In the genomic region with DNA sequence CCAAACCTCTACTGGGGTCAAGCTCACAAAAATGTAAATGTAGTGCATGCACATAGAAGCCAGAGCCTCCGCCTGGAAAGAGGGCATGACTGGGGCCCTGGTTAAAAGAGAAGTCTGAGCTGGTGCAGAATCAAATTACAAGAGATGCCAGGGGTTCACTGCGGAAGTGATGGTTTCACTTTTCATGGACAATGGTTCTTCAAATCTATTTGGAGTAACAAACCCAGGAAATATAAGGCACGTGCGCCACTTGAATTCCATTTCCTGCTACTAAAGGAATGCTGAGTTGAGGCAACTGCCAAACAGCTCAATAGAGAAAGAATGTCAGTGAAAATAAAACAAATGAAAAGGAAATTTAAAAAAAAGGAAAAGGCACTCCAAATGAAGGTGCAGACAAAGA, we compare ENCODE assay signal across 13 cellular contexts.
DNase-seq lines count a peak whose midpoint lies in the region; ATAC-seq, FAIRE-seq and TF ChIP-seq lines count a peak whose summit lies in the region.
"Had no signal": no experiment of that assay in that cellular context is flagged by ENCODE, and none has a peak within 500 bp of the region (broad histone marks: within the 10 kb centered on the region; RNA-seq: fewer than 3 reads in every experiment).

No MANE protein-coding gene starts in this region.

- TF ChIP-seq CTCF in endothelial cell of umbilical vein (IDR thresholded peaks at IDR 0.05; ENCODE audit: extremely low read depth in 1 of 2, insufficient read depth in 1 of 2, low read depth in 1 of 2, low read length in 2 of 2) (no peak), osteoblast (IDR thresholded peaks at IDR 0.05; ENCODE audit: extremely low read depth, low read depth, low read length) (no peak)

- dilution Hi-C loops in endothelial cell of umbilical vein (cut with MboI; ENCODE audit: extremely low pct_ligation_motif_present, low sequenced_read_pairs), result no loop called here

- H3K27ac ChIP-seq in endothelial cell of umbilical vein (ENCODE audit: insufficient read depth, low read depth, low read length) (no peak overlapping the region), osteoblast (ENCODE audit: low read depth, low read length) (no peak overlapping the region)
- H3K27ac ChIP-seq: epithelial cell of prostate, pancreas, tibial nerve had no signal

- no peak for TF ChIP-seq POLR2A in endothelial cell of umbilical vein (IDR thresholded peaks at IDR 0.05; ENCODE audit: low read depth, low read length)

- no peaks in the 10 kb centered on the region for H3K9me3 ChIP-seq in endothelial cell of umbilical vein (replicated peaks; ENCODE audit: control insufficient read depth, insufficient read depth, low read length)
- H3K9me3 ChIP-seq in osteoblast (ENCODE audit: low read depth, low read length), result no peaks in the 10 kb centered on the region
- H3K9me3 ChIP-seq: pancreas, tibial nerve had no signal

- ATAC-seq in GM21360 (IDR thresholded peaks at IDR 0.05; ENCODE audit: unreplicated experiment), result no peak
- ATAC-seq: pancreas had no signal

- no peak for FAIRE-seq in endothelial cell of umbilical vein (lab: Jason Lieb, UNC)

- intact Hi-C loops in endothelial cell of umbilical vein (cut with micrococcal nuclease), result no loop called here

- CTCF ChIA-PET in endothelial cell of umbilical vein (lab: Charles Lee), result no interaction called here

- H3K27me3 ChIP-seq in endothelial cell of umbilical vein (ENCODE audit: control insufficient read depth in 2 of 2, insufficient read depth in 2 of 2, low read length in 2 of 2) (no peaks in the 10 kb centered on the region), osteoblast (ENCODE audit: insufficient read depth, low read length) (no peaks in the 10 kb centered on the region)
- H3K27me3 ChIP-seq: tibial nerve had no signal

- H4K20me1 ChIP-seq in endothelial cell of umbilical vein (replicated peaks; ENCODE audit: control insufficient read depth, extremely low read depth, insufficient read depth, low read length), result no peaks in the 10 kb centered on the region
- H4K20me1 ChIP-seq in osteoblast (ENCODE audit: insufficient read depth, low read length), result no peaks in the 10 kb centered on the region

- no peak overlapping the region for H3K9ac ChIP-seq in endothelial cell of umbilical vein (replicated peaks; ENCODE audit: extremely low read depth, insufficient read depth, low read length)

- no peaks in the 10 kb centered on the region for H3K4me1 ChIP-seq in endothelial cell of umbilical vein (ENCODE audit: control insufficient read depth, extremely low read depth, insufficient read depth, low read length)
- peaks cover 2% of the 10 kb centered on the region for H3K4me1 ChIP-seq in osteoblast (ENCODE audit: insufficient read depth, low read length)
- H3K4me1 ChIP-seq: pancreas, tibial nerve had no signal

- no peaks in the 10 kb centered on the region for H3K9me1 ChIP-seq in endothelial cell of umbilical vein (replicated peaks; ENCODE audit: control insufficient read depth, extremely low read depth, insufficient read depth, low read length)

- BruUV-seq in endothelial cell of umbilical vein (replicated peaks; lab: Mats Ljungman, UMichigan), result no TSS peak

- DNase-seq in EL (peak; percentile 39), MV-4-11 (lab: John Stamatoyannopoulos, UW) (peak; percentile 82), endothelial cell of umbilical vein (ENCODE audit: low read depth, low spot score) (peak; percentile 1), osteoblast (ENCODE audit: insufficient read length, low spot score, missing footprints) (peak; percentile 58), NCI-H748 (lab: John Stamatoyannopoulos, UW; ENCODE audit: unreplicated experiment) (no peak), NCI-H1048 (lab: John Stamatoyannopoulos, UW) (no peak)
- DNase-seq in stimulated activated CD4-positive, alpha-beta T cell treated with anti-CD3 and anti-CD28 coated beads, Interleukin-1b, Interleukin-23, amount 100 ng/mL, for 48 hours, result no peak
- DNase-seq: activated naive CD4-positive, alpha-beta T cell; NCI-H446 had no signal

- H2AFZ ChIP-seq in endothelial cell of umbilical vein (ENCODE audit: low read depth, low read length) (no peak overlapping the region), osteoblast (ENCODE audit: low read length) (no peak overlapping the region)

- H3K4me2 ChIP-seq in endothelial cell of umbilical vein (ENCODE audit: insufficient read depth, low read length), result no peak overlapping the region
- peak overlapping the region; percentile 2 for H3K4me2 ChIP-seq in osteoblast (ENCODE audit: insufficient read depth, low read length)

- POLR2A ChIA-PET in endothelial cell of umbilical vein (lab: Charles Lee), result no interaction called here

- H3K79me2 ChIP-seq in endothelial cell of umbilical vein (ENCODE audit: control insufficient read depth, insufficient read depth, low read length) (no peaks in the 10 kb centered on the region), osteoblast (ENCODE audit: insufficient read depth, low read length) (no peaks in the 10 kb centered on the region)

- H3K36me3 ChIP-seq in endothelial cell of umbilical vein (ENCODE audit: control insufficient read depth in 2 of 2, extremely low read depth in 1 of 2, insufficient read depth in 2 of 2, low read length in 2 of 2) (no peaks in the 10 kb centered on the region), osteoblast (ENCODE audit: insufficient read depth, low read length) (no peaks in the 10 kb centered on the region)
- H3K36me3 ChIP-seq: pancreas, tibial nerve had no signal

- H3K4me3 ChIP-seq in endothelial cell of umbilical vein (replicated peaks in 1 of 3; ENCODE audit: insufficient read depth in 1 of 3, low read depth in 1 of 3, low read length in 3 of 3) (no peak overlapping the region), osteoblast (ENCODE audit: insufficient read depth, low read length) (no peak overlapping the region)
- H3K4me3 ChIP-seq: pancreas, tibial nerve had no signal

TF ChIP-seq in endothelial cell of umbilical vein, 7 proteins besides CTCF, POLR2A, EP300 and RAD21:
- TF ChIP-seq JUN (IDR thresholded peaks at IDR 0.05; ENCODE audit: borderline replicate concordance, insufficient read depth, insufficient read length, low read depth) (no peak), GATA2 (IDR thresholded peaks at IDR 0.05; ENCODE audit: insufficient read depth, insufficient read length, low read depth, low read length) (no peak), POLR2AphosphoS5 (IDR thresholded peaks at IDR 0.05; ENCODE audit: insufficient read depth, low read depth, low read length) (no peak)
- TF ChIP-seq, protein P1, sequence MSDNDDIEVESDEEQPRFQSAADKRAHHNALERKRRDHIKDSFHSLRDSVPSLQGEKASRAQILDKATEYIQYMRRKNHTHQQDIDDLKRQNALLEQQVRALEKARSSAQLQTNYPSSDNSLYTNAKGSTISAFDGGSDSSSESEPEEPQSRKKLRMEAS (IDR thresholded peaks at IDR 0.05; ENCODE audit: insufficient read depth, insufficient read length), result no peak

Comparison
In these comparisons a context has a peak if more than half of its experiments do, and no peak if none do; other contexts are left out.
1. DNase-seq: peak in EL (single experiment), MV-4-11 (single experiment), endothelial cell of umbilical vein (single experiment) and osteoblast (single experiment); none in NCI-H748 (single experiment), NCI-H1048 (single experiment) and stimulated activated CD4-positive, alpha-beta T cell treated with anti-CD3 and anti-CD28 coated beads, Interleukin-1b, Interleukin-23, amount 100 ng/mL, for 48 hours (single experiment).